In the genomic region with DNA sequence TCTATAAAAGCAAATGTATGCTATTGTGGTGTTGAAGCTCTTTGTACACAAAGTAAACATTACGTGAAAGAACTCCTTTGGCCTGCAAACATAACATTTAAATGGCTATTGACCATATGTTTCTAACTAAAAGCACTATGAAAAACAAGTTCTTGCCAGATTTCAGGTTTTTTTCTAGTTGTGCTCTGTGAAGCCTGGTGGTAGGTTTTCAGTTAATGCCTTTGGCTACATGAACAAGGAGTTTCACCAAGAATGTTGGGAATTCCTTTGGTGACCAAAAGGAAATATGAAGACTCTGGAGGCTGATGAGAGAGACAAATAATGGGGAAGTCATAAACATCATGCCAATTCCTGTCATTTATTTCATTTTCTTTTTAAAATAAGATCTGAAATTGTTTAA, we compare ENCODE assay signal across 17 cellular contexts.
DNase-seq lines count a peak whose midpoint lies in the region; ATAC-seq and TF ChIP-seq lines count a peak whose summit lies in the region.
"Had no signal": no experiment of that assay in that cellular context is flagged by ENCODE, and none has a peak within 500 bp of the region (broad histone marks: within the 10 kb centered on the region; RNA-seq: fewer than 3 reads in every experiment).

No MANE protein-coding gene starts in this region.

- H3K4ac ChIP-seq in IMR-90 (ENCODE audit: low read depth, low read length) (no peak overlapping the region), mesendoderm (ENCODE audit: low read depth, low read length) (no peak overlapping the region)

- H4K5ac ChIP-seq in IMR-90 (ENCODE audit: low read depth, low read length) (no peak overlapping the region), mesendoderm (ENCODE audit: low read length) (no peak overlapping the region)

- H3K56ac ChIP-seq in IMR-90 (ENCODE audit: extremely low read depth, insufficient read depth, low read length) (no peak overlapping the region), mesendoderm (ENCODE audit: low read length) (no peak overlapping the region)

- no peak overlapping the region for H2BK15ac ChIP-seq in IMR-90 (ENCODE audit: low read depth, low read length)
- no peak overlapping the region for H2BK15ac ChIP-seq in mesendoderm (replicated peaks; ENCODE audit: low read depth)

- H3K9me3 ChIP-seq in IMR-90 (ENCODE audit: control insufficient read depth, insufficient read depth, low read length), result no peaks in the 10 kb centered on the region

- no peak overlapping the region for H2AFZ ChIP-seq in IMR-90 (replicated peaks; ENCODE audit: low read length, poor library complexity)

- H3K23ac ChIP-seq in IMR-90 (ENCODE audit: low read depth, low read length), result no peak overlapping the region
- no peak overlapping the region for H3K23ac ChIP-seq in mesendoderm (ENCODE audit: low read length)

- no peaks in the 10 kb centered on the region for H3K9me1 ChIP-seq in IMR-90 (ENCODE audit: insufficient read depth, low read length)

- H2BK120ac ChIP-seq in IMR-90 (ENCODE audit: low read depth, low read length), result no peak overlapping the region
- H2BK120ac ChIP-seq in mesendoderm (ENCODE audit: low read depth, low read length), result no peak overlapping the region

- H3K79me1 ChIP-seq in IMR-90 (ENCODE audit: low read depth in 1 of 2, low read length in 2 of 2), result peaks cover 30 to 54% of the 10 kb centered on the region in 2 experiments
- no peaks in the 10 kb centered on the region for H3K79me1 ChIP-seq in mesendoderm (ENCODE audit: low read length)

- H3K14ac ChIP-seq in IMR-90 (replicated peaks; ENCODE audit: low read depth, low read length), result no peak overlapping the region

- H3K27me3 Mint-ChIP-seq in chondrocyte (ENCODE audit: low read depth) (no peaks in the 10 kb centered on the region), CD14-positive monocyte (ENCODE audit: low read depth in 3 of 3) (no peaks in the 10 kb centered on the region)
- peaks cover 3% of the 10 kb centered on the region for H3K27me3 Mint-ChIP-seq in activated CD4-positive, alpha-beta T cell treated with anti-CD3 and anti-CD28 coated beads, Interleukin-2, amount 10 ng/mL, durations not matched to agents 24 days and 14 days
- H3K27me3 Mint-ChIP-seq: activated CD4-positive, alpha-beta T cell treated with anti-CD3 and anti-CD28 coated beads for 36 hours had no signal

- H2BK5ac ChIP-seq in IMR-90 (ENCODE audit: low read depth, low read length, poor library complexity, severe bottlenecking), result no peak overlapping the region
- H2BK5ac ChIP-seq in mesendoderm (ENCODE audit: low read length), result no peak overlapping the region

- in situ Hi-C loops in IMR-90 (cut with MboI; ENCODE audit: low sequenced_read_pairs), result no loop called here

- H3K79me2 ChIP-seq in mesendoderm (ENCODE audit: control insufficient read depth, insufficient read depth, low read length), result no peaks in the 10 kb centered on the region

- H3K4me3 ChIP-seq in IMR-90 (ENCODE audit: insufficient read depth, low read depth, low read length) (no peak overlapping the region), mesendoderm (ENCODE audit: low read length) (no peak overlapping the region)

- no peak overlapping the region for H2AK5ac ChIP-seq in IMR-90 (ENCODE audit: low read depth, low read length)
- no peak overlapping the region for H2AK5ac ChIP-seq in mesendoderm (ENCODE audit: low read length)

- H3K9ac ChIP-seq in IMR-90 (ENCODE audit: low read depth, low read length) (no peak overlapping the region), mesendoderm (ENCODE audit: low read length) (no peak overlapping the region)

- no peak overlapping the region for H3K18ac ChIP-seq in IMR-90 (ENCODE audit: low read depth, low read length)
- H3K18ac ChIP-seq in mesendoderm (ENCODE audit: low read length), result no peak overlapping the region

- WGBS in IMR-90 (ENCODE audit: extremely low coverage in 2 of 2, insufficient read length in 1 of 2), 2 experiments, result no CpG with 5 or more reads among the region's 1 CpG
- WGBS in mesendoderm (ENCODE audit: extremely low coverage, insufficient coverage, low lambda C conversion rate), result no CpG with 5 or more reads among the region's 1 CpG

- H3K4me1 ChIP-seq in IMR-90 (ENCODE audit: control insufficient read depth, insufficient read depth, low read length) (no peaks in the 10 kb centered on the region), mesendoderm (ENCODE audit: control insufficient read depth, low read depth, low read length) (no peaks in the 10 kb centered on the region)

- peaks cover 1% of the 10 kb centered on the region for H3K36me3 Mint-ChIP-seq in chondrocyte (ENCODE audit: low read depth)
- no peaks in the 10 kb centered on the region for H3K36me3 Mint-ChIP-seq in activated CD4-positive, alpha-beta T cell treated with anti-CD3 and anti-CD28 coated beads, Interleukin-2, amount 10 ng/mL, durations not matched to agents 24 days and 14 days (ENCODE audit: low read depth)
- no peaks in the 10 kb centered on the region for H3K36me3 Mint-ChIP-seq in CD14-positive monocyte

- CTCF ChIA-PET in IMR-90 (lab: Yijun Ruan, JAX), result no interaction called here

- H4K20me1 ChIP-seq in IMR-90 (ENCODE audit: insufficient read depth, low read length), result peaks cover 3% of the 10 kb centered on the region; the same call in 1 of the 2 replicates

- H3K4me1 Mint-ChIP-seq in chondrocyte (ENCODE audit: low read depth) (peaks cover 47% of the 10 kb centered on the region), CD14-positive monocyte (no peaks in the 10 kb centered on the region)
- H3K4me1 Mint-ChIP-seq in activated CD4-positive, alpha-beta T cell treated with anti-CD3 and anti-CD28 coated beads, Interleukin-2, amount 10 ng/mL, durations not matched to agents 24 days and 14 days, result no peaks in the 10 kb centered on the region
- H3K4me1 Mint-ChIP-seq: activated CD4-positive, alpha-beta T cell treated with anti-CD3 and anti-CD28 coated beads for 36 hours had no signal

- no peaks in the 10 kb centered on the region for H3K9me3 Mint-ChIP-seq in chondrocyte (ENCODE audit: low read depth)
- no peaks in the 10 kb centered on the region for H3K9me3 Mint-ChIP-seq in activated CD4-positive, alpha-beta T cell treated with anti-CD3 and anti-CD28 coated beads, Interleukin-2, amount 10 ng/mL, durations not matched to agents 24 days and 14 days
- no peaks in the 10 kb centered on the region for H3K9me3 Mint-ChIP-seq in CD14-positive monocyte
- H3K9me3 Mint-ChIP-seq: activated T-cell treated with anti-CD3 and anti-CD28 coated beads, Interleukin-2, amount 50 U/mL, for 72 hours; T-helper 1 cell treated with Interleukin-12 subunit alpha and Interleukin-12 subunit beta and Interleukin-4 antibody, amounts not matched to agents 30 μg/mL and 1 μg/mL, for 36 hours had no signal

- no peak for TF ChIP-seq RAD21 in IMR-90 (IDR thresholded peaks at IDR 0.05; ENCODE audit: low read length)

- H3K36me3 ChIP-seq in IMR-90 (ENCODE audit: control insufficient read depth, insufficient read depth, low read length), result no peaks in the 10 kb centered on the region
- H3K36me3 ChIP-seq in mesendoderm (ENCODE audit: control insufficient read depth, insufficient read depth, low read length), result no peaks in the 10 kb centered on the region

- no TSS peak for BruUV-seq in IMR-90 (replicated peaks; lab: Mats Ljungman, UMichigan)

- H2AK9ac ChIP-seq in IMR-90 (replicated peaks; ENCODE audit: low read depth, low read length, poor library complexity), result no peak overlapping the region

- POLR2A ChIA-PET in IMR-90 (lab: Charles Lee; ENCODE audit: unreplicated experiment), result no interaction called here

- H3K27ac ChIP-seq in IMR-90 (ENCODE audit: insufficient read depth, low read length) (no peak overlapping the region), mesendoderm (ENCODE audit: low read depth, low read length) (no peak overlapping the region)
- H3K27ac ChIP-seq: C4-2B had no signal

- ATAC-seq in IMR-90 (ENCODE audit: low read depth) (peak; percentile 40), GM18867 (IDR thresholded peaks at IDR 0.05; ENCODE audit: unreplicated experiment) (no peak)
- ATAC-seq: activated CD4-positive, alpha-beta T cell treated with anti-CD3 and anti-CD28 coated beads for 36 hours; activated T-cell treated with anti-CD3 and anti-CD28 coated beads, Interleukin-2, amount 50 U/mL, for 72 hours; HCT116; sciatic nerve had no signal

- H3K27me3 ChIP-seq in IMR-90 (ENCODE audit: control insufficient read depth, insufficient read depth, low read length) (no peaks in the 10 kb centered on the region), mesendoderm (ENCODE audit: insufficient read depth, low read length, poor library complexity) (no peaks in the 10 kb centered on the region)

- H3K4me2 ChIP-seq in IMR-90 (ENCODE audit: low read depth, low read length) (no peak overlapping the region), mesendoderm (ENCODE audit: low read length) (no peak overlapping the region)

- no peak for TF ChIP-seq POLR2A in IMR-90 (IDR thresholded peaks at IDR 0.05; ENCODE audit: low read depth, low read length)

- intact Hi-C loops in IMR-90 (cut with micrococcal nuclease), result no loop called here
- intact Hi-C loops in activated CD4-positive, alpha-beta T cell treated with anti-CD3 and anti-CD28 coated beads, Interleukin-2, amount 10 ng/mL, durations not matched to agents 24 days and 14 days (cut with micrococcal nuclease), result no loop called here
- intact Hi-C loops in CD14-positive monocyte (cut with micrococcal nuclease), result no loop called here

- H3K4me3 Mint-ChIP-seq in chondrocyte (ENCODE audit: unreplicated experiment) (no peak overlapping the region), CD14-positive monocyte (no peak overlapping the region)
- no peak overlapping the region for H3K4me3 Mint-ChIP-seq in activated CD4-positive, alpha-beta T cell treated with anti-CD3 and anti-CD28 coated beads, Interleukin-2, amount 10 ng/mL, durations not matched to agents 24 days and 14 days
- H3K4me3 Mint-ChIP-seq: activated CD4-positive, alpha-beta T cell treated with anti-CD3 and anti-CD28 coated beads for 36 hours; activated T-cell treated with anti-CD3 and anti-CD28 coated beads, Interleukin-2, amount 50 U/mL, for 72 hours; T-helper 1 cell treated with Interleukin-12 subunit alpha and Interleukin-12 subunit beta and Interleukin-4 antibody, amounts not matched to agents 30 μg/mL and 1 μg/mL, for 36 hours had no signal

- DNase-seq in AG20443 (ENCODE audit: low spot score) (peak; percentile 52), IMR-90 (peak; percentile 59), chondrocyte (ENCODE audit: low spot score) (no peak), mesendoderm (peak; percentile 82), CD14-positive monocyte (ENCODE audit: low spot score) (no peak)
- DNase-seq in activated CD4-positive, alpha-beta T cell treated with anti-CD3 and anti-CD28 coated beads, Interleukin-2, amount 10 ng/mL, durations not matched to agents 24 days and 14 days, result no peak
- DNase-seq in activated CD4-positive, alpha-beta T cell treated with anti-CD3 and anti-CD28 coated beads for 48 hours, result no peak
- DNase-seq: activated CD4-positive, alpha-beta T cell treated with anti-CD3 and anti-CD28 coated beads for 36 hours; activated T-cell treated with anti-CD3 and anti-CD28 coated beads, Interleukin-2, amount 50 U/mL, for 72 hours; aorta; NCI-H1092; stimulated activated naive CD4-positive, alpha-beta T cell had no signal

- H3K27ac Mint-ChIP-seq in chondrocyte (ENCODE audit: unreplicated experiment) (peak overlapping the region; percentile 87), CD14-positive monocyte (no peak overlapping the region)
- no peak overlapping the region for H3K27ac Mint-ChIP-seq in activated CD4-positive, alpha-beta T cell treated with anti-CD3 and anti-CD28 coated beads, Interleukin-2, amount 10 ng/mL, durations not matched to agents 24 days and 14 days
- H3K27ac Mint-ChIP-seq: activated CD4-positive, alpha-beta T cell treated with anti-CD3 and anti-CD28 coated beads for 36 hours; activated T-cell treated with anti-CD3 and anti-CD28 coated beads, Interleukin-2, amount 50 U/mL, for 72 hours; T-helper 1 cell treated with Interleukin-12 subunit alpha and Interleukin-12 subunit beta and Interleukin-4 antibody, amounts not matched to agents 30 μg/mL and 1 μg/mL, for 36 hours had no signal

- TF ChIP-seq CTCF in IMR-90 (conservative IDR thresholded peaks at IDR 0.05; ENCODE audit: low read depth, low read length) (no peak), chondrocyte (IDR thresholded peaks at IDR 0.05) (peak; percentile 42), CD14-positive monocyte (IDR thresholded peaks at IDR 0.05) (no peak)

- dilution Hi-C loops in IMR-90 (cut with HindIII; ENCODE audit: low sequenced_read_pairs, unreplicated experiment), result no loop called here

- no peak overlapping the region for H2BK20ac ChIP-seq in IMR-90 (ENCODE audit: low read depth, low read length)

- H4K8ac ChIP-seq in IMR-90 (ENCODE audit: low read depth in 2 of 2, low read length in 2 of 2) (no peak overlapping the region), mesendoderm (ENCODE audit: low read depth, low read length) (no peak overlapping the region)

- H4K91ac ChIP-seq in IMR-90 (ENCODE audit: insufficient read depth, low read depth, low read length), result no peak overlapping the region

Comparison
In these comparisons a context has a peak if more than half of its experiments do, and no peak if none do; other contexts are left out.
1. DNase-seq: peak in AG20443 (single experiment), IMR-90 (single experiment) and mesendoderm (single experiment); none in chondrocyte (single experiment), activated CD4-positive, alpha-beta T cell treated with anti-CD3 and anti-CD28 coated beads, Interleukin-2, amount 10 ng/mL, durations not matched to agents 24 days and 14 days (single experiment), CD14-positive monocyte (single experiment) and activated CD4-positive, alpha-beta T cell treated with anti-CD3 and anti-CD28 coated beads for 48 hours (single experiment).